Comparison of ENCODE assay signal across 23 cellular contexts in genomic region chrX:147180886-147181285, GRCh38.
A peak's percentile ranks its signal among the peaks of the same experiment; 100 is the strongest.
DNase-seq lines count a peak whose midpoint lies in the region; ATAC-seq and TF ChIP-seq lines count a peak whose summit lies in the region.
"Had no signal": no experiment of that assay in that cellular context is flagged by ENCODE, and none has a peak within 500 bp of the region (broad histone marks: within the 10 kb centered on the region; RNA-seq: fewer than 3 reads in every experiment).

No MANE protein-coding gene starts in this region.

- H3K4me3 Mint-ChIP-seq in MCF 10A (ENCODE audit: unreplicated experiment): no peak overlapping the region
- H3K4me3 Mint-ChIP-seq: B cell; CD8-positive, alpha-beta T cell had no signal

- no peaks in the 10 kb centered on the region for H3K9me3 ChIP-seq in breast epithelium
- H3K9me3 ChIP-seq in lower lobe of right lung: no peaks in the 10 kb centered on the region
- H3K9me3 ChIP-seq: Caco-2, SK-N-SH had no signal

- H3K4me1 ChIP-seq in breast epithelium (no peaks in the 10 kb centered on the region), lower lobe of right lung (no peaks in the 10 kb centered on the region)
- H3K4me1 ChIP-seq: Caco-2 had no signal

- H3K27me3 ChIP-seq in breast epithelium: no peaks in the 10 kb centered on the region
- no peaks in the 10 kb centered on the region for H3K27me3 ChIP-seq in lower lobe of right lung (ENCODE audit: low read depth)

- peaks cover 6% of the 10 kb centered on the region for H3K4me1 Mint-ChIP-seq in MCF 10A (ENCODE audit: insufficient read depth, unreplicated experiment)
- H3K4me1 Mint-ChIP-seq: B cell had no signal

- peak; percentile 15 for DNase-seq in MCF 10A (ENCODE audit: unreplicated experiment)
- DNase-seq in breast epithelium (ENCODE audit: low spot score in 2 of 2): no peak
- DNase-seq in kidney tubule cell (ENCODE audit: low spot score): peak; percentile 81
- peak; percentile 77 for DNase-seq in mucosa of gallbladder (ENCODE audit: low spot score)
- no peak for DNase-seq in stimulated activated naive CD8-positive, alpha-beta T cell treated with anti-CD3 and anti-CD28 coated beads, Interleukin-15, Interleukin-2, amounts not matched to agents 100 U/mL and 50 U/mL, for 24 hours
- DNase-seq in H4 (ENCODE audit: low spot score): no peak
- no peak for DNase-seq in lower lobe of right lung
- DNase-seq: CD8-positive, alpha-beta T cell; DND-41; IMR-90; KG1; MM.1S; NCI-H2029; NCI-H446; NCI-H524 treated with DMSO at 0.1 percent for 48 hours; NCI-H82; SK-N-SH had no signal

- POLR2A ChIA-PET in MCF 10A (lab: Yijun Ruan, JAX): no interaction called here

- H3K36me3 Mint-ChIP-seq in MCF 10A (ENCODE audit: insufficient read depth, unreplicated experiment): peaks cover 6% of the 10 kb centered on the region
- H3K36me3 Mint-ChIP-seq: CD8-positive, alpha-beta T cell had no signal

- intact Hi-C loops in MCF 10A (cut with micrococcal nuclease): no loop called here
- intact Hi-C loops in breast epithelium (cut with DNase I; ENCODE audit: low total_unique reads): no loop called here
- intact Hi-C loops in lower lobe of right lung (cut with DNase I): no loop called here

- no peak overlapping the region for H3K27ac ChIP-seq in breast epithelium
- no peak overlapping the region for H3K27ac ChIP-seq in lower lobe of right lung
- H3K27ac ChIP-seq: 22Rv1, C4-2B had no signal

- ATAC-seq in stimulated activated naive CD8-positive, alpha-beta T cell treated with anti-CD3 and anti-CD28 coated beads, Interleukin-15, Interleukin-2, amounts not matched to agents 100 U/mL and 50 U/mL, for 24 hours: no peak
- no peak for ATAC-seq in HG03439 (IDR thresholded peaks at IDR 0.05; ENCODE audit: unreplicated experiment)
- ATAC-seq in lower lobe of right lung: no peak
- ATAC-seq: CD8-positive, alpha-beta T cell; HCT116 had no signal

- no TSS peak for BruUV-seq in MCF 10A (replicated peaks; lab: Mats Ljungman, UMichigan)

- H3K36me3 ChIP-seq in breast epithelium: no peaks in the 10 kb centered on the region
- no peaks in the 10 kb centered on the region for H3K36me3 ChIP-seq in lower lobe of right lung

- H3K4me3 ChIP-seq in breast epithelium (no peak overlapping the region), lower lobe of right lung (no peak overlapping the region)

- no peak for TF ChIP-seq CTCF in MCF 10A (IDR thresholded peaks at IDR 0.05; ENCODE audit: unreplicated experiment)
- no peak for TF ChIP-seq CTCF in breast epithelium (IDR thresholded peaks at IDR 0.05)
- no peak for TF ChIP-seq CTCF in lower lobe of right lung (IDR thresholded peaks at IDR 0.05)

- H3K27me3 Mint-ChIP-seq in MCF 10A (ENCODE audit: insufficient read depth, unreplicated experiment): no peaks in the 10 kb centered on the region
- H3K27me3 Mint-ChIP-seq: B cell had no signal

- H3K27ac Mint-ChIP-seq in MCF 10A (ENCODE audit: low read depth, unreplicated experiment): no peak overlapping the region
- H3K27ac Mint-ChIP-seq: B cell; CD8-positive, alpha-beta T cell had no signal

- no peaks in the 10 kb centered on the region for H3K9me3 Mint-ChIP-seq in MCF 10A (ENCODE audit: unreplicated experiment)
- H3K9me3 Mint-ChIP-seq: CD8-positive, alpha-beta T cell had no signal

- CTCF ChIA-PET in MCF 10A (lab: Yijun Ruan, JAX): interaction anchor here (0.7 kb wide), 1 partner anchor 744 kb away, joined by 3 read pairs; no protein-coding TSS in a partner anchor

- TF ChIP-seq POLR2A in breast epithelium (IDR thresholded peaks at IDR 0.05): no peak

Comparison
In these comparisons a context has a peak if more than half of its experiments do, and no peak if none do; other contexts are left out.
1. DNase-seq: peak in MCF 10A (single experiment), kidney tubule cell (single experiment) and mucosa of gallbladder (single experiment); none in breast epithelium (0 of 2), stimulated activated naive CD8-positive, alpha-beta T cell treated with anti-CD3 and anti-CD28 coated beads, Interleukin-15, Interleukin-2, amounts not matched to agents 100 U/mL and 50 U/mL, for 24 hours (single experiment), H4 (single experiment) and lower lobe of right lung (single experiment).